Comparison of ENCODE assay signal across 8 cellular contexts in the genomic region with DNA sequence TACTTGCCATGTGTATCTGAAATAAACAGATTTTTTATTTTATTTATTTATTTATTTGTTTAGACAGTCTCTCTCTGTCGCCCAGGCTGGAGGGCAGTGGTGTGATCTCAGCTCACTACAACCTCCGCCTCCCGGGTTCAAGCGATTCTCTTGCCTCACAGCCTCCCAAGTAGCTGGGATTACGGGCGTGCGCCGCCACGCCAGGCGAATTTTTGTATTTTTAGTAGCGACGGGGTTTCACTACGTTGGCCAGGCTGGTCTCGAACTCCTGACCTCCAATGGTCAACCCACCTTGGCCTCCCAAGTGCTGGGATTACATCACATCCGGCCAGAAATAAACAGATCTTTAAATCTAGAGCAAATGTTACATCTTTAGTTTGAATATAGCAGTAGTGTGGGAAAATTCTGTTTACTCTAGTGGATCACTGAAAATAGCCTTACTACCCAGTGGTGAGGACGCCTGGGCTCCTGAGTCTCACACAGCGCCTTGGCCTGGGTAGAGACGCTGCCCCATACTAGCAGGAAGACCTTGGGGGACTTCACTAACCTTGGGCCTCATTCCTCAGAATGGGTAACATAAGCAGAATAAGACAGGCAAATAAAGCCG. TPM values are rescaled to one million over a fixed set of nuclear protein-coding genes. Genes with fewer than 3 reads are reported as not detected.
DNase-seq lines count a peak whose midpoint lies in the region; ATAC-seq and TF ChIP-seq lines count a peak whose summit lies in the region.

No MANE protein-coding gene starts in this region.

- H3K27ac Mint-ChIP-seq in Caco-2 (ENCODE audit: unreplicated experiment) = peak overlapping the region; percentile 98
- H3K27ac Mint-ChIP-seq in activated naive CD4-positive, alpha-beta T cell treated with anti-CD3 and anti-CD28 coated beads, Interleukin-2, amount 10 ng/mL, durations not matched to agents 7 days and 5 days = peak overlapping the region; percentile 99

- H3K27me3 ChIP-seq in Caco-2 (replicated peaks; ENCODE audit: control insufficient read depth, insufficient read depth, low read length) (no peaks in the 10 kb centered on the region), iPS DF 6.9 (ENCODE audit: control insufficient read depth, insufficient read depth, low read length) (no peaks in the 10 kb centered on the region), smooth muscle cell (ENCODE audit: low read depth) (no peaks in the 10 kb centered on the region)

- CTCF ChIA-PET in Caco-2 (lab: Charles Lee) = no interaction called here
- CTCF ChIA-PET in activated naive CD4-positive, alpha-beta T cell treated with anti-CD3 and anti-CD28 coated beads, Interleukin-2, amount 10 ng/mL, durations not matched to agents 7 days and 5 days (lab: Charles Lee) = no interaction called here

- POLR2A ChIA-PET in Caco-2 (lab: Charles Lee) = interaction anchor here (1.2 to 1.5 kb wide), 2 partner anchors 61 to 137 kb away, joined by 3 to 6 read pairs; a partner anchor contains a TSS

- WGBS in iPS DF 6.9 (ENCODE audit: insufficient coverage, insufficient read length) = no CpG with 5 or more reads among the region's 19 CpGs
- 42% methylated on average over 19 of the region's 19 CpGs for WGBS in smooth muscle cell (ENCODE audit: low lambda C conversion rate)

- ATAC-seq in GM21723 (IDR thresholded peaks at IDR 0.05; ENCODE audit: unreplicated experiment) = no peak
- no peak for ATAC-seq in GM19455 (IDR thresholded peaks at IDR 0.05; ENCODE audit: unreplicated experiment)
- no peak for ATAC-seq in GM21381 (IDR thresholded peaks at IDR 0.05; ENCODE audit: unreplicated experiment)

- H3K9me3 Mint-ChIP-seq in Caco-2 (ENCODE audit: unreplicated experiment) = peaks cover 10% of the 10 kb centered on the region
- no peaks in the 10 kb centered on the region for H3K9me3 Mint-ChIP-seq in activated naive CD4-positive, alpha-beta T cell treated with anti-CD3 and anti-CD28 coated beads, Interleukin-2, amount 10 ng/mL, durations not matched to agents 7 days and 5 days

- H3K9ac ChIP-seq in smooth muscle cell (ENCODE audit: low read depth) = peak overlapping the region; percentile 99

- no peaks in the 10 kb centered on the region for H3K27me3 Mint-ChIP-seq in Caco-2 (ENCODE audit: insufficient read depth, unreplicated experiment)
- H3K27me3 Mint-ChIP-seq in activated naive CD4-positive, alpha-beta T cell treated with anti-CD3 and anti-CD28 coated beads, Interleukin-2, amount 10 ng/mL, durations not matched to agents 7 days and 5 days = no peaks in the 10 kb centered on the region

- peak overlapping the region; percentile 96 for H3K4me2 ChIP-seq in smooth muscle cell

- peaks cover 19% of the 10 kb centered on the region for H3K4me1 ChIP-seq in Caco-2
- no peaks in the 10 kb centered on the region for H3K4me1 ChIP-seq in iPS DF 6.9 (ENCODE audit: control insufficient read depth, insufficient read depth, low read length)
- peaks cover 32% of the 10 kb centered on the region for H3K4me1 ChIP-seq in smooth muscle cell (ENCODE audit: low read depth)

- peaks cover 69% of the 10 kb centered on the region for H3K36me3 Mint-ChIP-seq in Caco-2 (ENCODE audit: insufficient read depth, unreplicated experiment)
- H3K36me3 Mint-ChIP-seq in activated naive CD4-positive, alpha-beta T cell treated with anti-CD3 and anti-CD28 coated beads, Interleukin-2, amount 10 ng/mL, durations not matched to agents 7 days and 5 days = peaks cover 35% of the 10 kb centered on the region

- H3K27ac ChIP-seq in iPS DF 6.9 (ENCODE audit: low read length) (no peak overlapping the region), smooth muscle cell (ENCODE audit: low read depth) (peak overlapping the region; percentile 100)

- BruUV-seq in Caco-2 (replicated peaks; lab: Mats Ljungman, UMichigan) = no TSS peak

- TF ChIP-seq CTCF in Caco-2 (IDR thresholded peaks at IDR 0.05; ENCODE audit: insufficient read depth in 1 of 2, low read depth in 1 of 2, low read length in 1 of 2, severe bottlenecking in 1 of 2, unreplicated experiment in 1 of 2) (no peak), smooth muscle cell (IDR thresholded peaks at IDR 0.05; ENCODE audit: borderline replicate concordance, insufficient read depth, poor library complexity, severe bottlenecking) (no peak)

- H3K4me3 ChIP-seq in Caco-2 (ENCODE audit: low read depth, low read length) = peak overlapping the region; percentile 74
- peak overlapping the region; percentile 97 for H3K4me3 ChIP-seq in Jurkat, Clone E6-1 (ENCODE audit: low read length)
- peak overlapping the region; percentile 65 for H3K4me3 ChIP-seq in iPS DF 6.9 (ENCODE audit: low read length)
- H3K4me3 ChIP-seq in smooth muscle cell = peak overlapping the region; percentile 99

- H3K79me2 ChIP-seq in smooth muscle cell (ENCODE audit: low read depth) = peaks cover 62% of the 10 kb centered on the region

- H4K20me1 ChIP-seq in smooth muscle cell (ENCODE audit: low read depth) = peaks cover 29% of the 10 kb centered on the region

- intact Hi-C loops in Caco-2 (cut with micrococcal nuclease; ENCODE audit: unreplicated experiment) = loop anchor here (5.0 kb wide), 1 partner anchor 66 kb away; no protein-coding TSS in a partner anchor

- H3K4me3 Mint-ChIP-seq in Caco-2 (ENCODE audit: unreplicated experiment) = peak overlapping the region; percentile 82
- peak overlapping the region; percentile 96 for H3K4me3 Mint-ChIP-seq in activated naive CD4-positive, alpha-beta T cell treated with anti-CD3 and anti-CD28 coated beads, Interleukin-2, amount 10 ng/mL, durations not matched to agents 7 days and 5 days

- peak in 1 of 2 experiments; percentile 27 for DNase-seq in Caco-2
- no peak for DNase-seq in Jurkat, Clone E6-1 (ENCODE audit: low read depth, low spot score)
- DNase-seq in activated naive CD4-positive, alpha-beta T cell treated with anti-CD3 and anti-CD28 coated beads, Interleukin-2, amount 10 ng/mL, durations not matched to agents 7 days and 5 days = peak; percentile 31
- no peak for DNase-seq in iPS DF 6.9 (ENCODE audit: low read depth, low spot score)
- DNase-seq in smooth muscle cell (lab: John Stamatoyannopoulos, UW; ENCODE audit: unreplicated experiment) = no peak

- H2AFZ ChIP-seq in smooth muscle cell (ENCODE audit: low read depth) = peak overlapping the region; percentile 87

- H3K4me1 Mint-ChIP-seq in Caco-2 (ENCODE audit: low read depth, unreplicated experiment) = peaks cover 16% of the 10 kb centered on the region
- H3K4me1 Mint-ChIP-seq in activated naive CD4-positive, alpha-beta T cell treated with anti-CD3 and anti-CD28 coated beads, Interleukin-2, amount 10 ng/mL, durations not matched to agents 7 days and 5 days = peaks cover 47% of the 10 kb centered on the region

- H3K9me3 ChIP-seq in Caco-2 (no peaks in the 10 kb centered on the region), iPS DF 6.9 (ENCODE audit: control insufficient read depth, insufficient read depth, low read length) (no peaks in the 10 kb centered on the region), smooth muscle cell (replicated peaks; ENCODE audit: low read depth) (no peaks in the 10 kb centered on the region)

- H3K36me3 ChIP-seq in Caco-2 (ENCODE audit: control insufficient read depth, insufficient read depth, low read length) (no peaks in the 10 kb centered on the region; the same call in 1 of the 2 replicates), iPS DF 6.9 (ENCODE audit: control insufficient read depth, insufficient read depth, low read length) (peaks cover 9% of the 10 kb centered on the region; the same call in 1 of the 2 replicates), smooth muscle cell (ENCODE audit: low read depth) (peaks cover 7% of the 10 kb centered on the region)

- peaks cover 11% of the 10 kb centered on the region for H3F3A ChIP-seq in smooth muscle cell (ENCODE audit: low read depth)

RNA-seq across cellular contexts. Expression of a gene that starts 0.7 kb away (rescaled TPM):
- total RNA-seq in Caco-2 (2022) = 134 and 147 TPM in 2 replicates
- polyA plus RNA-seq in Jurkat, Clone E6-1 (2012; ENCODE audit: insufficient read depth, insufficient read length) = 128 TPM
- total RNA-seq in smooth muscle cell = 38.3 and 62.1 TPM in 2 replicates
- polyA plus RNA-seq in smooth muscle cell = 29.0 and 31.5 TPM in 2 replicates

RNA-seq across cellular contexts. Expression of a gene that starts 1.6 kb away (rescaled TPM):
- total RNA-seq in Caco-2 (2022) (220 and 273 TPM in 2 replicates), smooth muscle cell (164 and 304 TPM in 2 replicates)
- polyA plus RNA-seq in Jurkat, Clone E6-1 (2012; ENCODE audit: insufficient read depth, insufficient read length) = 113 TPM
- 286 and 404 TPM in 2 replicates for polyA plus RNA-seq in smooth muscle cell

RNA-seq across cellular contexts. Expression of a gene that starts 47.3 kb away (rescaled TPM):
- 36.2 and 36.4 TPM in 2 replicates for total RNA-seq in Caco-2 (2022)
- 48.3 TPM for polyA plus RNA-seq in Jurkat, Clone E6-1 (2012; ENCODE audit: insufficient read depth, insufficient read length)
- 39.9 and 41.7 TPM in 2 replicates for total RNA-seq in smooth muscle cell
- 38.0 and 41.0 TPM in 2 replicates for polyA plus RNA-seq in smooth muscle cell

RNA-seq across cellular contexts. Expression of a gene that starts 49.7 kb away (rescaled TPM):
- total RNA-seq in Caco-2 (2022) (2.5 and 2.7 TPM in 2 replicates), smooth muscle cell (0.85 and 3.7 TPM in 2 replicates)
- 1.5 TPM for polyA plus RNA-seq in Jurkat, Clone E6-1 (2012; ENCODE audit: insufficient read depth, insufficient read length)
- polyA plus RNA-seq in smooth muscle cell = 0.69 and 1.3 TPM in 2 replicates
